ENCODE assay signal across 1 cellular context in genomic region chr6:4059115-4059777, GRCh38.
TF ChIP-seq lines count a peak whose summit lies in the region.

No MANE protein-coding gene starts in this region.

TF ChIP-seq in K562, 482 proteins besides CTCF, POLR2A, EP300 and RAD21 (continued from another document and continues in another):
- TF ChIP-seq ZNF592 (IDR thresholded peaks at IDR 0.05), result peak; percentile 68
- no peak for TF ChIP-seq RAD51 (IDR thresholded peaks at IDR 0.05; ENCODE audit: borderline replicate concordance, low read depth)
- peak; percentile 62 for TF ChIP-seq ETV5 (CRISPR knock-in tag; IDR thresholded peaks at IDR 0.05; ENCODE audit: low read depth)
- no peak for TF ChIP-seq ZBED1 (IDR thresholded peaks at IDR 0.05)
- no peak for TF ChIP-seq KDM4B (IDR thresholded peaks at IDR 0.05; ENCODE audit: borderline replicate concordance in 2 of 2, low read depth in 1 of 2)
- TF ChIP-seq CTBP1 (IDR thresholded peaks at IDR 0.05; ENCODE audit: borderline replicate concordance), result no peak
- TF ChIP-seq GATAD2B (IDR thresholded peaks at IDR 0.05; ENCODE audit: borderline replicate concordance), result no peak
- no peak for TF ChIP-seq JUNB (CRISPR knock-in tag; conservative IDR thresholded peaks at IDR 0.05)
- TF ChIP-seq MEF2A (IDR thresholded peaks at IDR 0.05; ENCODE audit: control insufficient read depth, low read depth, low read length), result no peak
- TF ChIP-seq STAT5B (CRISPR knock-in tag; IDR thresholded peaks at IDR 0.05), result no peak
- TF ChIP-seq CXXC5 (CRISPR knock-in tag; IDR thresholded peaks at IDR 0.05), result no peak
- peak; percentile 86 for TF ChIP-seq FOSL1 (tag; conservative IDR thresholded peaks at IDR 0.05)
- TF ChIP-seq ARHGAP35 (IDR thresholded peaks at IDR 0.05; ENCODE audit: partially characterized antibody), result no peak
- no peak for TF ChIP-seq CGGBP1 (CRISPR knock-in tag; IDR thresholded peaks at IDR 0.05)
- no peak for TF ChIP-seq STAT6 (CRISPR knock-in tag; IDR thresholded peaks at IDR 0.05)
- TF ChIP-seq PTRF (tag; IDR thresholded peaks at IDR 0.05), result no peak
- no peak for TF ChIP-seq TFAM (CRISPR knock-in tag; conservative IDR thresholded peaks at IDR 0.05)
- TF ChIP-seq NCOA4 (IDR thresholded peaks at IDR 0.05; ENCODE audit: partially characterized antibody), result no peak
- no peak for TF ChIP-seq SRSF3 (IDR thresholded peaks at IDR 0.05; ENCODE audit: insufficient read depth, low read length)
- TF ChIP-seq ZNF785 (CRISPR knock-in tag; IDR thresholded peaks at IDR 0.05), result no peak
- TF ChIP-seq THRB (CRISPR knock-in tag; conservative IDR thresholded peaks at IDR 0.05), result no peak
- TF ChIP-seq CHD2 (IDR thresholded peaks at IDR 0.05; ENCODE audit: low read depth, low read length), result no peak
- no peak for TF ChIP-seq ZNF140 (CRISPR knock-in tag; IDR thresholded peaks at IDR 0.05)
- no peak for TF ChIP-seq MYBL2 (IDR thresholded peaks at IDR 0.05; ENCODE audit: low read depth)
- no peak for TF ChIP-seq MYBL2 (CRISPR knock-in tag; IDR thresholded peaks at IDR 0.05; ENCODE audit: borderline replicate concordance)
- TF ChIP-seq PHF20 (IDR thresholded peaks at IDR 0.05; ENCODE audit: partially characterized antibody), result no peak
- peak; percentile 47; the same call in 1 of the 2 replicates for TF ChIP-seq ARID1B (IDR thresholded peaks at IDR 0.05)
- TF ChIP-seq ZNF780A (CRISPR knock-in tag; IDR thresholded peaks at IDR 0.05), result no peak
- TF ChIP-seq SOX6 (IDR thresholded peaks at IDR 0.05), result no peak
- no peak for TF ChIP-seq PREB (CRISPR knock-in tag; IDR thresholded peaks at IDR 0.05)
- TF ChIP-seq RFX5 (IDR thresholded peaks at IDR 0.05; ENCODE audit: low read depth, low read length), result no peak
- TF ChIP-seq PRPF4 (IDR thresholded peaks at IDR 0.05; ENCODE audit: insufficient read depth, low read depth, low read length, poor library complexity, severe bottlenecking), result no peak
- 0 out of 2 replicates have a peak, but pooled peaks have one; percentile 47 for TF ChIP-seq ZNF175 (CRISPR knock-in tag; IDR thresholded peaks at IDR 0.05; ENCODE audit: low read depth)
- TF ChIP-seq ZFP30 (CRISPR knock-in tag; IDR thresholded peaks at IDR 0.05; ENCODE audit: borderline replicate concordance), result no peak
- peak; percentile 67 for TF ChIP-seq ATF3 (IDR thresholded peaks at IDR 0.05)
- TF ChIP-seq ATF3 (CRISPR knock-in tag; conservative IDR thresholded peaks at IDR 0.05), result no peak
- peak; percentile 57; the same call in 1 of the 2 replicates for TF ChIP-seq JUND (IDR thresholded peaks at IDR 0.05; ENCODE audit: borderline replicate concordance, low read depth, low read length)
- TF ChIP-seq JUND (tag; IDR thresholded peaks at IDR 0.05; ENCODE audit: borderline replicate concordance, low read depth, low read length), result no peak
- TF ChIP-seq HNRNPH1 (optimal IDR thresholded peaks at IDR 0.05; ENCODE audit: low read depth, low read length), result no peak
- peak; percentile 49; the same call in 1 of the 2 replicates for TF ChIP-seq NFE2 (IDR thresholded peaks at IDR 0.05; ENCODE audit: low read depth)
- TF ChIP-seq ZBTB2 (IDR thresholded peaks at IDR 0.05), result no peak
- no peak for TF ChIP-seq POLR3A (IDR thresholded peaks at IDR 0.05; ENCODE audit: borderline replicate concordance, extremely low read depth, insufficient read depth, insufficient read length)
- peak; percentile 47; the same call in 1 of the 2 replicates for TF ChIP-seq SMARCC2 (IDR thresholded peaks at IDR 0.05; ENCODE audit: low read depth)
- TF ChIP-seq SREBF2 (CRISPR knock-in tag; IDR thresholded peaks at IDR 0.05), result no peak
- no peak for TF ChIP-seq DMBX1 (CRISPR knock-in tag; IDR thresholded peaks at IDR 0.05; ENCODE audit: borderline replicate concordance)
- TF ChIP-seq TEAD2 (tag; IDR thresholded peaks at IDR 0.05), result no peak
- no peak for TF ChIP-seq CEBPG (CRISPR knock-in tag; IDR thresholded peaks at IDR 0.05)
- no peak for TF ChIP-seq CEBPG (tag; conservative IDR thresholded peaks at IDR 0.05 in 1 of 2, IDR thresholded peaks at IDR 0.05 in 1 of 2)
- no peak for TF ChIP-seq ZNF398 (CRISPR knock-in tag; IDR thresholded peaks at IDR 0.05)
- peak; percentile 55 for TF ChIP-seq SMARCA4 (IDR thresholded peaks at IDR 0.05)
